Comparison of ENCODE assay signal across 8 cellular contexts in genomic region chr11:68751331-68751856, GRCh38. TPM values are rescaled to one million over a fixed set of nuclear protein-coding genes. Genes with fewer than 3 reads are reported as not detected.
A peak's percentile ranks its signal among the peaks of the same experiment; 100 is the strongest.
DNase-seq lines count a peak whose midpoint lies in the region; ATAC-seq and TF ChIP-seq lines count a peak whose summit lies in the region.

Gene TESMIN, minus strand, starts transcription at chr11:68751520. Its CDS starts 860 bp downstream, at chr11:68750660.

- CTCF ChIA-PET in CD8-positive, alpha-beta memory T cell (lab: Charles Lee) = interaction anchor here (1.0 to 2.3 kb wide), 2 partner anchors 92 to 93 kb away, joined by 3 to 7 read pairs; no protein-coding TSS in a partner anchor

- H3K27ac ChIP-seq in CD8-positive, alpha-beta memory T cell (ENCODE audit: low read depth, low read length) = no peak within 1 kb of the TSS

- peak; percentile 68 for ATAC-seq in HG02970 (IDR thresholded peaks at IDR 0.05; ENCODE audit: low FRiP score, unreplicated experiment)
- ATAC-seq in GM21381 (IDR thresholded peaks at IDR 0.05; ENCODE audit: unreplicated experiment) = no peak

- TF ChIP-seq POLR2A in lower leg skin (IDR thresholded peaks at IDR 0.05) = no peak

- peaks cover 4 to 16% (median 5%) of the 10 kb centered on the region in 3 donors for H3K36me3 Mint-ChIP-seq in CD8-positive, alpha-beta memory T cell

- no peaks in the 10 kb centered on the region for H3K4me1 ChIP-seq in CD8-positive, alpha-beta memory T cell (ENCODE audit: insufficient read depth, low read length)

- peak within 1 kb of the TSS; percentile 29 to 94 (median 62) for H3K27ac Mint-ChIP-seq in CD8-positive, alpha-beta memory T cell

- H3K27me3 Mint-ChIP-seq in CD8-positive, alpha-beta memory T cell = no peaks in the 10 kb centered on the region

- H3K36me3 ChIP-seq in CD8-positive, alpha-beta memory T cell (ENCODE audit: insufficient read depth, low read length) = no peaks in the 10 kb centered on the region

- no peaks in the 10 kb centered on the region for H3K27me3 ChIP-seq in CD8-positive, alpha-beta memory T cell (ENCODE audit: insufficient read depth, low read length, poor library complexity, severe bottlenecking)

- WGBS in lower leg skin, 2 donors = 3 to 5% methylated on average over 20 to 40 of the region's 42 CpGs

- H3K4me3 Mint-ChIP-seq in CD8-positive, alpha-beta memory T cell = peak within 1 kb of the TSS; percentile 72 to 91 (median 79)

- H3K9me3 ChIP-seq in CD8-positive, alpha-beta memory T cell (ENCODE audit: low read length) = no peaks in the 10 kb centered on the region

- intact Hi-C loops in lower leg skin (cut with DNase I; ENCODE audit: low total_unique reads) = no loop called here

- H3K4me1 Mint-ChIP-seq in CD8-positive, alpha-beta memory T cell = peaks cover 15 to 20% (median 16%) of the 10 kb centered on the region in 3 donors

- no peaks in the 10 kb centered on the region for H3K9me3 Mint-ChIP-seq in CD8-positive, alpha-beta memory T cell

- no peak for TF ChIP-seq CTCF in lower leg skin (IDR thresholded peaks at IDR 0.05)

- POLR2A ChIA-PET in CD8-positive, alpha-beta memory T cell (lab: Charles Lee) = interaction anchor here (0.9 kb wide), 1 partner anchor 19 kb away, joined by 4 read pairs; no protein-coding TSS in a partner anchor

- DNase-seq in CD8-positive, alpha-beta memory T cell = peak; percentile 80 to 93 (median 88)
- peak; percentile 89 for DNase-seq in NCI-H748 (lab: John Stamatoyannopoulos, UW; ENCODE audit: unreplicated experiment)
- DNase-seq in activated CD4-positive, alpha-beta T cell treated with anti-CD3 and anti-CD28 coated beads, Interleukin-2, amount 50 U/mL, for 24 hours (ENCODE audit: low read depth in 1 of 2, low spot score in 1 of 2) = peak; percentile 86 to 90
- peak; percentile 49 to 81 for DNase-seq in dermis microvascular lymphatic vessel endothelial cell (ENCODE audit: low read depth in 2 of 2)
- DNase-seq in lower leg skin (ENCODE audit: low spot score in 2 of 2) = peak; percentile 79 to 96
- DNase-seq in stimulated activated CD4-positive, alpha-beta T cell treated with anti-CD3 and anti-CD28 coated beads, TNF-alpha, amount 100 ng/mL, for 4 hours (ENCODE audit: low read depth in 3 of 3) = peak; percentile 89 to 93 (median 91)

- H3K4me3 ChIP-seq in CD8-positive, alpha-beta memory T cell (ENCODE audit: low read length) = no peak within 1 kb of the TSS
- H3K4me3 ChIP-seq in lower leg skin (ENCODE audit: low read depth, poor library complexity, severe bottlenecking) = peak within 1 kb of the TSS; percentile 29

RNA-seq across cellular contexts. Expression of gene TESMIN, which starts in this region (rescaled TPM):
- 1 to 10 TPM; 1.3 TPM for total RNA-seq in CD8-positive, alpha-beta memory T cell
- 3.2 TPM for polyA plus RNA-seq in CD8-positive, alpha-beta memory T cell
- total RNA-seq in dermis microvascular lymphatic vessel endothelial cell = 2.1 and 4.0 TPM in 2 replicates
- total RNA-seq in lower leg skin = 1 to 10 TPM; 1.3 to 3.9 (median 2.0) TPM
